Comparison of ENCODE assay signal across 20 cellular contexts in the genomic region with DNA sequence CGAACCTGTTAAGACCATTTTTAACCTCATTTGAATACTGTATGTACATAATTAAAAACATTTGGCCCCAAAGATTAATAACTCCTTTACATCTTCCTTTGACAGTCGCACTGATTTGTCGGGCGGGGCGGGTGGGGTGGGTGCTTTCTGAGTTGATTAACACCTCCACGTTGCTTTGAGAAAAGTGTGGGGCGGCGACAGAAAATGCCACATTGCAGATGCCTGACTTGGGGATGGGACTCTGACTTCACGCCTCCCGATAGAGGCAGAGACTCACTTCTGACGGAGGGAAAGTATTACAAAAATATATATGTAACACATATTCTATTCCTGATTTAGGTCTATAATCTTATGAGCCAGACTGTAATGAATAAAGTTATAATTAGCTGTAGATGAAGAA.
"Had no signal": no experiment of that assay in that cellular context is flagged by ENCODE, and none has a peak within 500 bp of the region (broad histone marks: within the 10 kb centered on the region; RNA-seq: fewer than 3 reads in every experiment).

No MANE protein-coding gene starts in this region.

- H3K9me3 Mint-ChIP-seq: dendritic cell treated with granulocyte-macrophage colony-stimulating factor and Interleukin-4, amounts not matched to agents 40 ng/mL and 50 ng/mL, for 4 days; effector memory CD8-positive, alpha-beta T cell had no signal

- H3K27ac ChIP-seq: colonic mucosa, epithelial cell of prostate, esophagus muscularis mucosa, esophagus squamous epithelium, foreskin keratinocyte, gastrocnemius medialis, gastroesophageal sphincter, heart left ventricle, heart right ventricle had no signal

- H3K4me3 Mint-ChIP-seq: dendritic cell treated with granulocyte-macrophage colony-stimulating factor and Interleukin-4, amounts not matched to agents 40 ng/mL and 50 ng/mL, for 4 days; effector memory CD8-positive, alpha-beta T cell had no signal

- H3K4me1 ChIP-seq: colonic mucosa, esophagus squamous epithelium, foreskin keratinocyte, gastrocnemius medialis, heart left ventricle, heart right ventricle had no signal

- H3K4me3 ChIP-seq: colonic mucosa, dorsolateral prefrontal cortex, esophagus muscularis mucosa, esophagus squamous epithelium, gastrocnemius medialis, gastroesophageal sphincter, heart left ventricle, heart right ventricle had no signal

- H3K27me3 ChIP-seq: colonic mucosa, esophagus squamous epithelium, gastroesophageal sphincter had no signal

- H3K9me3 ChIP-seq: colonic mucosa, esophagus muscularis mucosa, esophagus squamous epithelium, gastrocnemius medialis, gastroesophageal sphincter, heart left ventricle, heart right ventricle had no signal

- H3K36me3 ChIP-seq: colonic mucosa, esophagus muscularis mucosa, esophagus squamous epithelium, gastrocnemius medialis, gastroesophageal sphincter, heart left ventricle, heart right ventricle had no signal

- DNase-seq: colonic mucosa; cortex of kidney; dermis blood vessel endothelial cell; effector CD4-positive, alpha-beta T cell; effector CD8-positive, alpha-beta T cell; effector memory CD4-positive, alpha-beta T cell; effector memory CD8-positive, alpha-beta T cell; erythroblast; esophagus squamous epithelium; foreskin keratinocyte; foreskin melanocyte; gastrocnemius medialis; glutamatergic neuron; heart left ventricle; heart right ventricle had no signal

- H3K27ac Mint-ChIP-seq: dendritic cell treated with granulocyte-macrophage colony-stimulating factor and Interleukin-4, amounts not matched to agents 40 ng/mL and 50 ng/mL, for 4 days; effector memory CD8-positive, alpha-beta T cell had no signal
